17 cellular contexts compared by ENCODE assay signal in the genomic region with DNA sequence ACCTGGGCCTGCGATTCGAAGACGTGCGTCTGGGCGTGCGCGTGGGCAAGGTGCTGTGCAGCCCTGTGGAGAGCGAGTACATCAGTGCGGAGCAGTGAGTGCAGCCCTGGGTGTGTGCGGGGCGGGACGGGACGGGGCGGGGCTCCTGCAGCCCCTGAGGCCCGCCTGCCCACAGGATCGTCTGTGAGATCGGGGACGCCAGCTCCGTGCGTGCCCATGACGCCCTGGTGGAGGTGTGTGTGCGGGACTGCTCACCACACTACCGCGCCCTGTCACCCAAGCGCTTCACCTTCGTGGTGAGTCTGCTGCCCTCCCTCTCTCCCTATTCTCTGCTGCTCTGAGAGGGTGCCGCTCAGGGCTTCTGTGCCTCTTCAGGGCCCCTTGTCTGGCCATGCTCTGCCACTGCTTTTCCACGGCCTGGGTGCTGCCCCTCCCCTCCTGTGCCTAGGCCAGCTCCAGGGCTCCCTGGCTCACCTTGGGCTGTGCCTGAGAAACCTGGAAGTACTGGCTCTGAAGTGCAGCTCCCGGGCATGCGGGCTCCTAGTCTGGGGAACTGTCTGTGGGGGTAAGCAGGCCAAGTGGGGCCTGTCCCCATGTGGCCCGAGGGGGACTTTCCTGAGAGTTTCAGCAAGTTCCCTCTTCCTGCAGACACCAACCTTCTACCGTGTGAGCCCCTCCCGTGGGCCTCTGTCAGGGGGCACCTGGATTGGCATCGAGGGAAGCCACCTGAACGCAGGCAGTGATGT. TPM values are rescaled to one million over a fixed set of nuclear protein-coding genes. Genes with fewer than 3 reads are reported as not detected.
A peak's percentile ranks its signal among the peaks of the same experiment; 100 is the strongest.
DNase-seq lines count a peak whose midpoint lies in the region; ATAC-seq, FAIRE-seq and TF ChIP-seq lines count a peak whose summit lies in the region.
"Had no signal": no experiment of that assay in that cellular context is flagged by ENCODE, and none has a peak within 500 bp of the region (broad histone marks: within the 10 kb centered on the region; RNA-seq: fewer than 3 reads in every experiment).

No MANE protein-coding gene starts in this region.

- no peak for TF ChIP-seq CTCF in Panc1 (IDR thresholded peaks at IDR 0.05)
- TF ChIP-seq CTCF in thyroid gland (IDR thresholded peaks at IDR 0.05), result no peak

- peaks cover 0 to 69% (median 0%) of the 10 kb centered on the region in 11 experiments; a peak in 8 of 22 replicates for H3K36me3 ChIP-seq in BLaER1 treated with 17β-estradiol and CSF1 and Interleukin-3, amounts not matched to agents 10 nM and 100 nM
- H3K36me3 ChIP-seq in Panc1 (ENCODE audit: control insufficient read depth, insufficient read depth, low read length) (no peaks in the 10 kb centered on the region), thyroid gland (peaks cover 41 to 49% of the 10 kb centered on the region in 2 donors)

- H4K20me1 ChIP-seq in BLaER1 treated with 17β-estradiol and CSF1 and Interleukin-3, amounts not matched to agents 10 nM and 100 nM, result peaks cover 16 to 92% (median 46%) of the 10 kb centered on the region in 11 experiments; a peak in 18 of 22 replicates

- no peaks in the 10 kb centered on the region for H3K27me3 ChIP-seq in BLaER1 treated with 17β-estradiol and CSF1 and Interleukin-3, amounts not matched to agents 10 nM and 100 nM
- H3K27me3 ChIP-seq in Panc1 (ENCODE audit: control insufficient read depth, insufficient read depth, low read length) (no peaks in the 10 kb centered on the region), thyroid gland (no peaks in the 10 kb centered on the region)
- H3K27me3 ChIP-seq: gastrocnemius medialis, MG63, vagina had no signal

- H3K4me3 ChIP-seq in BLaER1 treated with 17β-estradiol and CSF1 and Interleukin-3, amounts not matched to agents 10 nM and 100 nM, result no peak overlapping the region
- no peak overlapping the region for H3K4me3 ChIP-seq in Panc1 (ENCODE audit: low read depth in 2 of 2, low read length in 2 of 2)
- H3K4me3 ChIP-seq in thyroid gland (replicated peaks in 1 of 3), result no peak overlapping the region
- H3K4me3 ChIP-seq: gastrocnemius medialis, MG63, vagina had no signal

- no peak overlapping the region for H3K27ac ChIP-seq in BLaER1 treated with 17β-estradiol and CSF1 and Interleukin-3, amounts not matched to agents 10 nM and 100 nM
- no peak overlapping the region for H3K27ac ChIP-seq in Panc1 (ENCODE audit: low read length)
- no peak overlapping the region for H3K27ac ChIP-seq in thyroid gland
- H3K27ac ChIP-seq: gastrocnemius medialis, vagina had no signal

- peak overlapping the region; percentile 66 to 89 (median 82) for H3K4me2 ChIP-seq in BLaER1 treated with 17β-estradiol and CSF1 and Interleukin-3, amounts not matched to agents 10 nM and 100 nM

- ATAC-seq in HG02759 (IDR thresholded peaks at IDR 0.05; ENCODE audit: unreplicated experiment), result peak; percentile 42
- peak; percentile 15 for ATAC-seq in Panc1
- ATAC-seq: gastrocnemius medialis, PC-3 had no signal

- DNase-seq in GM19239 (ENCODE audit: insufficient read length, low spot score) (peak; percentile 40), Panc1 (ENCODE audit: low read depth, low spot score) (no peak), epidermal melanocyte (ENCODE audit: insufficient read length, low spot score) (no peak), NCI-H524 (lab: John Stamatoyannopoulos, UW) (no peak), thyroid gland (no peak), G401 (ENCODE audit: low spot score) (no peak)
- DNase-seq: activated CD4-positive, alpha-beta T cell treated with anti-CD3 and anti-CD28 coated beads, Interleukin-2, amount 10 ng/mL, durations not matched to agents 7 days and 5 days; effector CD8-positive, alpha-beta T cell; gastrocnemius medialis; kidney; MG63; NCI-H226; PC-3; stimulated activated CD4-positive, alpha-beta T cell treated with anti-CD3 and anti-CD28 coated beads, Interleukin-2, amount 100 ng/mL, for 24 hours had no signal

- H3K9ac ChIP-seq in BLaER1 treated with 17β-estradiol and CSF1 and Interleukin-3, amounts not matched to agents 10 nM and 100 nM, result peak overlapping the region in 1 of 11 experiments; percentile 10; a peak in 1 of 22 replicates

- intact Hi-C loops in Panc1 (cut with micrococcal nuclease; ENCODE audit: unreplicated experiment) (no loop called here), thyroid gland (cut with DNase I) (no loop called here)

- WGBS in thyroid gland, 2 donors, result 88 to 93% methylated on average over 10 to 23 of the region's 35 CpGs

- in situ Hi-C loops in Panc1 (cut with HindIII; ENCODE audit: low pct_unique_long_range_greater_than_20kb, low sequenced_read_pairs), result no loop called here
- in situ Hi-C loops in G401 (cut with HindIII; ENCODE audit: low sequenced_read_pairs), result no loop called here

- no peaks in the 10 kb centered on the region for H3K9me3 ChIP-seq in BLaER1 treated with 17β-estradiol and CSF1 and Interleukin-3, amounts not matched to agents 10 nM and 100 nM (replicated peaks in 1 of 11)
- no peaks in the 10 kb centered on the region for H3K9me3 ChIP-seq in Panc1 (ENCODE audit: control insufficient read depth, insufficient read depth, low read depth, low read length)
- H3K9me3 ChIP-seq in thyroid gland, result no peaks in the 10 kb centered on the region
- H3K9me3 ChIP-seq: gastrocnemius medialis, MG63, vagina had no signal

- no TSS peak for BruUV-seq in Panc1 (replicated peaks; lab: Mats Ljungman, UMichigan)

- no peak for FAIRE-seq in GM19239 (lab: Jason Lieb, UNC)
- FAIRE-seq: kidney had no signal

- POLR2A ChIA-PET in Panc1 (lab: Charles Lee), result no interaction called here

- TF ChIP-seq POLR2A in thyroid gland (IDR thresholded peaks at IDR 0.05), result no peak

- peaks cover 55 to 69% (median 68%) of the 10 kb centered on the region in 10 experiments for H3K4me1 ChIP-seq in BLaER1 treated with 17β-estradiol and CSF1 and Interleukin-3, amounts not matched to agents 10 nM and 100 nM
- H3K4me1 ChIP-seq in Panc1 (ENCODE audit: control insufficient read depth, insufficient read depth, low read length) (peaks cover 7% of the 10 kb centered on the region), thyroid gland (no peaks in the 10 kb centered on the region)
- H3K4me1 ChIP-seq: gastrocnemius medialis had no signal

- CTCF ChIA-PET in Panc1 (lab: Charles Lee), result interaction anchor here (0.6 kb wide), 1 partner anchor 1079 kb away, joined by 6 read pairs; no protein-coding TSS in a partner anchor

RNA-seq across cellular contexts. Expression of a gene that starts 31.8 kb away (rescaled TPM):
- total RNA-seq in Panc1 (2021; ENCODE audit: unreplicated experiment), result 80.6 TPM
- 128 TPM for polyA plus RNA-seq in Panc1 (2012; ENCODE audit: insufficient read length)
- 10 to 100 TPM; 16.0 to 28.0 (median 22.8) TPM for total RNA-seq in thyroid gland
- 23.4 and 32.1 TPM in 2 replicates for total RNA-seq in G401 (2014; rRNA removed; shearing (Covaris generic))
